Comparison of ENCODE assay signal across 20 cellular contexts in the genomic region with DNA sequence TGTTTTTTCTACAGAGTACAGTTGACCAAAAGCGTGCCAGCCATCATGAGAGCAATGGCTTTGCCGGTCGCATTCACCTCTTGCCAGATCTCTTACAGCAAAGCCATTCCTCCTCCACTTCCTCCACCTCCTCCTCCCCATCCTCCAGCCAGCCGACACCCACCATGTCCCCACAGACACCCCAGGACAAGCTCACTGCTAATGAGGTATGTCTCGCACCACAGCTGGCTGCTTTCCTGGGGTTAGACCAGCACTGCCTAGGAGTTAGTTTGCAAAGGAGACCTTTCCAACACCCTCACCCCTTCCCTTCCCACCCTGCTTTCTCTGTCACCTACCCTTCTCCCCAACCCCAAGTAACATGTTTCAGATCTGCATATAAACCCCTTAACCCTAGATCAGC.
"Had no signal": no experiment of that assay in that cellular context is flagged by ENCODE, and none has a peak within 500 bp of the region (broad histone marks: within the 10 kb centered on the region; RNA-seq: fewer than 3 reads in every experiment).

No MANE protein-coding gene starts in this region.

- DNase-seq: activated effector memory CD4-positive, alpha-beta T cell treated with Interleukin-2 at 50 U/mL for 16 hours; activated naive CD4-positive, alpha-beta T cell treated with anti-CD3 and anti-CD28 coated beads, Interleukin-2, amount 50 U/mL, for 16 hours; activated naive CD8-positive, alpha-beta T cell treated with anti-CD3 and anti-CD28 coated beads, Interleukin-2, amount 50 U/mL, for 24 hours; activated T-cell treated with anti-CD3 and anti-CD28 coated beads, Interleukin-2, amount 50 U/mL, for 72 hours; body of pancreas; effector CD4-positive, alpha-beta T cell; foreskin keratinocyte; left colon; lower lobe of right lung; naive thymus-derived CD8-positive, alpha-beta T cell; ovary; spleen; stimulated activated CD4-positive, alpha-beta T cell treated with anti-CD3 and anti-CD28 coated beads, Interleukin-4, amount 100 ng/mL, for 1 hour; stimulated activated naive CD4-positive, alpha-beta T cell treated with Interleukin-2 at 50 U/mL for 16 hours; SW 1271 had no signal

- H3K27me3 ChIP-seq: body of pancreas, cardiac muscle cell, foreskin keratinocyte, ovary, spleen had no signal

- H3K4me1 Mint-ChIP-seq: activated naive CD8-positive, alpha-beta T cell treated with anti-CD3 and anti-CD28 coated beads, Interleukin-2, amount 50 U/mL, for 24 hours had no signal

- H3K4me1 ChIP-seq: body of pancreas, foreskin keratinocyte, lower lobe of right lung, prostate gland, spleen had no signal

- H3K27ac ChIP-seq: body of pancreas, foreskin keratinocyte, lower lobe of right lung, ovary, prostate gland, spleen, VCaP had no signal

- H3K27me3 Mint-ChIP-seq: activated naive CD8-positive, alpha-beta T cell treated with anti-CD3 and anti-CD28 coated beads, Interleukin-2, amount 50 U/mL, for 24 hours; dendritic cell treated with granulocyte-macrophage colony-stimulating factor and Interleukin-4, amounts not matched to agents 40 ng/mL and 50 ng/mL, for 4 days; naive thymus-derived CD8-positive, alpha-beta T cell had no signal

- H3K9me3 Mint-ChIP-seq: activated naive CD8-positive, alpha-beta T cell treated with anti-CD3 and anti-CD28 coated beads, Interleukin-2, amount 50 U/mL, for 24 hours; activated T-cell treated with anti-CD3 and anti-CD28 coated beads, Interleukin-2, amount 50 U/mL, for 72 hours; dendritic cell treated with granulocyte-macrophage colony-stimulating factor and Interleukin-4, amounts not matched to agents 40 ng/mL and 50 ng/mL, for 4 days; naive thymus-derived CD8-positive, alpha-beta T cell had no signal

- H3K9me3 ChIP-seq: body of pancreas, lower lobe of right lung, ovary, prostate gland, spleen had no signal

- H3K4me3 ChIP-seq: body of pancreas, cardiac muscle cell, lower lobe of right lung, ovary, prostate gland, spleen had no signal

- H3K27ac Mint-ChIP-seq: activated naive CD8-positive, alpha-beta T cell treated with anti-CD3 and anti-CD28 coated beads, Interleukin-2, amount 50 U/mL, for 24 hours; activated T-cell treated with anti-CD3 and anti-CD28 coated beads, Interleukin-2, amount 50 U/mL, for 72 hours; dendritic cell treated with granulocyte-macrophage colony-stimulating factor and Interleukin-4, amounts not matched to agents 40 ng/mL and 50 ng/mL, for 4 days had no signal

- ATAC-seq: activated CD4-positive, CD25-positive, alpha-beta regulatory T cell treated with anti-CD3 and anti-CD28 coated beads, Interleukin-2, amount 50 U/mL, for 24 hours; activated naive CD8-positive, alpha-beta T cell treated with anti-CD3 and anti-CD28 coated beads, Interleukin-2, amount 50 U/mL, for 24 hours; activated T-cell treated with anti-CD3 and anti-CD28 coated beads, Interleukin-2, amount 50 U/mL, for 72 hours; body of pancreas; foreskin keratinocyte; left colon; lower lobe of right lung; naive thymus-derived CD8-positive, alpha-beta T cell had no signal

- H3K4me3 Mint-ChIP-seq: activated naive CD8-positive, alpha-beta T cell treated with anti-CD3 and anti-CD28 coated beads, Interleukin-2, amount 50 U/mL, for 24 hours; activated T-cell treated with anti-CD3 and anti-CD28 coated beads, Interleukin-2, amount 50 U/mL, for 72 hours; dendritic cell treated with granulocyte-macrophage colony-stimulating factor and Interleukin-4, amounts not matched to agents 40 ng/mL and 50 ng/mL, for 4 days had no signal
